Comparison of ENCODE assay signal across 8 cellular contexts in the genomic region with DNA sequence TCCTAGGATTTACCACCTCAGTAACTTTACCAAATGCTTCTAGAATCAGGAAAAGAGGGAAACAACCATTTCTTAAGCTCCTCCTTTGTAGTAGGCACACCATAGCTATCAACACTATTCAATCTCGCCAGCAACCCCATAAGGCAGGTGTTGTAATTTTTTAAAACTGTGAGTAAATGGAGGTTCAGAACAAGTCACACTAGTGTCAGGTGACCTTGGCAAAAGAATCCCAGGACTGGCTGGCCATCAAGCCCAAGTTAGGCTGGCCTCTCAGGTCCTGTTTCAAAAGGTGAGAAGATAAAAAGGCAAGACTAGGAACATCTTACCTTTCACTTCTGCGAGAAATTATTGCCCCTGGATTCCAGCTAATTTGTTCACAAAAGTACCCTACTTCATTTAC. TPM values are rescaled to one million over a fixed set of nuclear protein-coding genes. Genes with fewer than 3 reads are reported as not detected.
A peak's percentile ranks its signal among the peaks of the same experiment; 100 is the strongest.
DNase-seq lines count a peak whose midpoint lies in the region; ATAC-seq, FAIRE-seq and TF ChIP-seq lines count a peak whose summit lies in the region.

No MANE protein-coding gene starts in this region.

- TF ChIP-seq CTCF in heart right ventricle (IDR thresholded peaks at IDR 0.05): no peak
- no peak for TF ChIP-seq CTCF in bronchial epithelial cell (IDR thresholded peaks at IDR 0.05; ENCODE audit: insufficient read depth, low read length, severe bottlenecking)
- no peak for TF ChIP-seq CTCF in GM20000 (IDR thresholded peaks at IDR 0.05; ENCODE audit: extremely low read depth, missing control alignments)

- intact Hi-C loops in heart right ventricle (cut with DNase I) (no loop called here), left cardiac atrium (cut with DNase I) (no loop called here)

- no peak for ATAC-seq in heart right ventricle
- no peak for ATAC-seq in left cardiac atrium

- H3K36me3 ChIP-seq in heart right ventricle (peaks cover 0 to 8% (median 0%) of the 10 kb centered on the region in 9 donors), bronchial epithelial cell (ENCODE audit: control insufficient read depth, insufficient read depth, low read length) (peaks cover 2% of the 10 kb centered on the region), mesodermal cell (ENCODE audit: control insufficient read depth, insufficient read depth, low read length) (peaks cover 8% of the 10 kb centered on the region), urinary bladder (ENCODE audit: insufficient read depth) (no peaks in the 10 kb centered on the region)

- H3K4me3 ChIP-seq in heart right ventricle (peak overlapping the region; percentile 58 to 100 (median 96)), bronchial epithelial cell (ENCODE audit: low read depth, low read length) (peak overlapping the region; percentile 73), mesodermal cell (ENCODE audit: extremely low read depth, insufficient read depth, low read length, poor library complexity, severe bottlenecking) (peak overlapping the region; percentile 100), urinary bladder (ENCODE audit: low read depth, low read length) (peak overlapping the region; percentile 93)

- H3K27ac ChIP-seq in heart right ventricle: peak overlapping the region in 9 of 10 donors; percentile 79 to 94 (median 89)
- H3K27ac ChIP-seq in mesodermal cell (ENCODE audit: low read depth, low read length, severe bottlenecking): no peak overlapping the region
- no peak overlapping the region for H3K27ac ChIP-seq in urinary bladder (ENCODE audit: low read depth)

- H3K9me3 ChIP-seq in heart right ventricle: no peaks in the 10 kb centered on the region
- H3K9me3 ChIP-seq in mesodermal cell (ENCODE audit: control insufficient read depth, low read length): no peaks in the 10 kb centered on the region

- DNase-seq in heart right ventricle (no peak), left cardiac atrium (no peak), bronchial epithelial cell (ENCODE audit: low read depth) (peak; percentile 3), NCI-H524 treated with DMSO at 0.1 percent for 48 hours (lab: John Stamatoyannopoulos, UW) (no peak), GM20000 (ENCODE audit: low spot score) (no peak), cortex of kidney (lab: John Stamatoyannopoulos, UW) (no peak)

- 22 to 28% methylated on average over 2 of the region's 2 CpGs for WGBS in heart right ventricle, 2 donors
- WGBS in mesodermal cell (ENCODE audit: insufficient coverage in 2 of 2), 2 experiments: 20% methylated on average over 1 of the region's 2 CpGs; no CpG with 5 or more reads in 1 of the 2 experiments
- 31% methylated on average over 2 of the region's 2 CpGs for WGBS in urinary bladder

- H3K27me3 ChIP-seq in heart right ventricle (no peaks in the 10 kb centered on the region), bronchial epithelial cell (ENCODE audit: control insufficient read depth, insufficient read depth, low read length) (no peaks in the 10 kb centered on the region)

- FAIRE-seq in bronchial epithelial cell (lab: Jason Lieb, UNC): no peak

- peaks cover 0 to 22% (median 17%) of the 10 kb centered on the region in 9 donors for H3K4me1 ChIP-seq in heart right ventricle
- peaks cover 2% of the 10 kb centered on the region for H3K4me1 ChIP-seq in mesodermal cell (ENCODE audit: control insufficient read depth, insufficient read depth, low read length, poor library complexity, severe bottlenecking)
- no peaks in the 10 kb centered on the region for H3K4me1 ChIP-seq in urinary bladder (ENCODE audit: insufficient read depth)

RNA-seq across cellular contexts. Expression of a gene that starts 0.7 kb away (rescaled TPM):
- total RNA-seq in heart right ventricle: 10 to 100 TPM in 7 of 10 donors, 1 to 10 TPM in 3; 8.4 to 18.4 (median 10.8) TPM
- polyA plus RNA-seq in heart right ventricle: 10 to 100 TPM in 1 of 2 donors, 1 to 10 TPM in 1; 7.8 to 20.0 TPM
- total RNA-seq in left cardiac atrium: 10 to 100 TPM; 13.5 to 16.2 TPM
- total RNA-seq in bronchial epithelial cell: 24.7 and 27.9 TPM in 2 replicates
- polyA plus RNA-seq in mesodermal cell (2013, experiment 1 of 2): 54.8 TPM
- polyA plus RNA-seq in mesodermal cell (2013, experiment 2 of 2): 41.0 TPM
- total RNA-seq in urinary bladder: 20.7 TPM
- polyA plus RNA-seq in urinary bladder: 12.6 TPM

RNA-seq across cellular contexts. Expression of a gene that starts 29.2 kb away (rescaled TPM):
- 10 to 100 TPM; 14.3 to 31.4 (median 19.0) TPM for total RNA-seq in heart right ventricle
- 10 to 100 TPM; 11.8 to 12.3 TPM for polyA plus RNA-seq in heart right ventricle
- total RNA-seq in left cardiac atrium: 10 to 100 TPM; 33.1 TPM
- 16.1 and 17.9 TPM in 2 replicates for total RNA-seq in bronchial epithelial cell
- polyA plus RNA-seq in mesodermal cell (2013, experiment 1 of 2): 32.7 TPM
- 25.9 TPM for polyA plus RNA-seq in mesodermal cell (2013, experiment 2 of 2)
- 30.8 TPM for total RNA-seq in urinary bladder
- polyA plus RNA-seq in urinary bladder: 35.4 TPM

Comparison
In these comparisons a context has a peak if more than half of its experiments do, and no peak if none do; other contexts are left out.
1. H3K27ac ChIP-seq: peak in heart right ventricle (9 of 10); none in mesodermal cell (single experiment) and urinary bladder (single experiment).
2. Peak in every context shown above with its lines, with median percentiles within 50 percentile points of each other: H3K4me3 ChIP-seq.